Comparison of ENCODE assay signal across 26 cellular contexts in genomic region chrX:123436512-123436911, GRCh38.
"Had no signal": no experiment of that assay in that cellular context is flagged by ENCODE, and none has a peak within 500 bp of the region (broad histone marks: within the 10 kb centered on the region; RNA-seq: fewer than 3 reads in every experiment).

No MANE protein-coding gene starts in this region.

- H3K4me3 Mint-ChIP-seq: activated CD4-positive, alpha-beta memory T cell treated with anti-CD3 and anti-CD28 coated beads for 36 hours; activated CD4-positive, alpha-beta T cell treated with anti-CD3 and anti-CD28 coated beads, Interleukin-2, amount 10 ng/mL, durations not matched to agents 7 days and 5 days; activated naive CD8-positive, alpha-beta T cell treated with anti-CD3 and anti-CD28 coated beads, Interleukin-2, amount 50 U/mL, for 24 hours; activated T-cell treated with anti-CD3 and anti-CD28 coated beads, Interleukin-2, amount 50 U/mL, for 4 hours; brain; central memory CD8-positive, alpha-beta T cell; T-cell had no signal

- H3K27ac Mint-ChIP-seq: activated CD4-positive, alpha-beta memory T cell treated with anti-CD3 and anti-CD28 coated beads for 36 hours; activated CD4-positive, alpha-beta T cell treated with anti-CD3 and anti-CD28 coated beads, Interleukin-2, amount 10 ng/mL, durations not matched to agents 7 days and 5 days; activated naive CD4-positive, alpha-beta T cell treated with anti-CD3 and anti-CD28 coated beads, Interleukin-2, amount 50 U/mL, for 72 hours; activated naive CD8-positive, alpha-beta T cell treated with anti-CD3 and anti-CD28 coated beads, Interleukin-2, amount 50 U/mL, for 24 hours; brain; T-cell had no signal

- H3K9me3 Mint-ChIP-seq: activated CD4-positive, alpha-beta memory T cell treated with anti-CD3 and anti-CD28 coated beads for 36 hours; activated CD4-positive, alpha-beta T cell treated with anti-CD3 and anti-CD28 coated beads, Interleukin-2, amount 10 ng/mL, durations not matched to agents 7 days and 5 days; activated naive CD4-positive, alpha-beta T cell treated with anti-CD3 and anti-CD28 coated beads, Interleukin-2, amount 50 U/mL, for 72 hours; activated naive CD8-positive, alpha-beta T cell treated with anti-CD3 and anti-CD28 coated beads, Interleukin-2, amount 50 U/mL, for 24 hours; activated T-cell treated with anti-CD3 and anti-CD28 coated beads, Interleukin-2, amount 50 U/mL, for 4 hours; central memory CD8-positive, alpha-beta T cell had no signal

- DNase-seq: activated CD4-positive, alpha-beta memory T cell treated with anti-CD3 and anti-CD28 coated beads for 36 hours; activated CD4-positive, alpha-beta T cell treated with anti-CD3 and anti-CD28 coated beads, Interleukin-2, amount 10 ng/mL, durations not matched to agents 7 days and 5 days; activated CD4-positive, CD25-positive, alpha-beta regulatory T cell; activated CD8-positive, alpha-beta memory T cell treated with anti-CD3 and anti-CD28 coated beads for 24 hours; activated effector memory CD4-positive, alpha-beta T cell treated with anti-CD3 and anti-CD28 coated beads, Interleukin-2, amount 50 U/mL, for 16 hours; activated naive CD4-positive, alpha-beta T cell treated with Interleukin-2 at 50 U/mL for 16 hours; activated naive CD8-positive, alpha-beta T cell treated with anti-CD3 and anti-CD28 coated beads, Interleukin-2, amount 50 U/mL, for 24 hours; activated T-cell treated with anti-CD3 and anti-CD28 coated beads, Interleukin-2, amount 50 U/mL, for 4 hours; amniotic stem cell; Karpas-422; MM.1S; NCI-H1105; NCI-H146; NCI-H187 treated with DMSO at 0.1 percent for 48 hours; NCI-H2081 treated with DMSO at 0.1 percent for 48 hours; NCI-H446; NCI-H524; PC-3; SHP77 treated with DMSO at 0.1 percent for 48 hours; T-cell; T-helper 2 cell; T1000 had no signal

- ATAC-seq: activated naive CD4-positive, alpha-beta T cell treated with anti-CD3 and anti-CD28 coated beads, Interleukin-2, amount 50 U/mL, for 72 hours; activated naive CD8-positive, alpha-beta T cell treated with anti-CD3 and anti-CD28 coated beads, Interleukin-2, amount 50 U/mL, for 24 hours; activated T-cell treated with anti-CD3 and anti-CD28 coated beads, Interleukin-2, amount 50 U/mL, for 4 hours; PC-3; T-cell had no signal

- H3K36me3 Mint-ChIP-seq: activated CD4-positive, alpha-beta memory T cell treated with anti-CD3 and anti-CD28 coated beads for 36 hours; activated naive CD4-positive, alpha-beta T cell treated with anti-CD3 and anti-CD28 coated beads, Interleukin-2, amount 50 U/mL, for 72 hours; T-cell had no signal

- H3K27me3 Mint-ChIP-seq: activated CD4-positive, alpha-beta memory T cell treated with anti-CD3 and anti-CD28 coated beads for 36 hours; activated CD4-positive, alpha-beta T cell treated with anti-CD3 and anti-CD28 coated beads, Interleukin-2, amount 10 ng/mL, durations not matched to agents 7 days and 5 days; activated naive CD8-positive, alpha-beta T cell treated with anti-CD3 and anti-CD28 coated beads, Interleukin-2, amount 50 U/mL, for 24 hours; brain; central memory CD8-positive, alpha-beta T cell had no signal

- H3K27ac ChIP-seq: SK-N-MC had no signal

- H3K4me1 Mint-ChIP-seq: activated CD4-positive, alpha-beta T cell treated with anti-CD3 and anti-CD28 coated beads, Interleukin-2, amount 10 ng/mL, durations not matched to agents 7 days and 5 days; activated naive CD8-positive, alpha-beta T cell treated with anti-CD3 and anti-CD28 coated beads, Interleukin-2, amount 50 U/mL, for 24 hours; brain; central memory CD8-positive, alpha-beta T cell; T-cell had no signal

- H3K4me3 ChIP-seq: SK-N-MC had no signal
